Comparison of ENCODE assay signal across 8 cellular contexts in the genomic region with DNA sequence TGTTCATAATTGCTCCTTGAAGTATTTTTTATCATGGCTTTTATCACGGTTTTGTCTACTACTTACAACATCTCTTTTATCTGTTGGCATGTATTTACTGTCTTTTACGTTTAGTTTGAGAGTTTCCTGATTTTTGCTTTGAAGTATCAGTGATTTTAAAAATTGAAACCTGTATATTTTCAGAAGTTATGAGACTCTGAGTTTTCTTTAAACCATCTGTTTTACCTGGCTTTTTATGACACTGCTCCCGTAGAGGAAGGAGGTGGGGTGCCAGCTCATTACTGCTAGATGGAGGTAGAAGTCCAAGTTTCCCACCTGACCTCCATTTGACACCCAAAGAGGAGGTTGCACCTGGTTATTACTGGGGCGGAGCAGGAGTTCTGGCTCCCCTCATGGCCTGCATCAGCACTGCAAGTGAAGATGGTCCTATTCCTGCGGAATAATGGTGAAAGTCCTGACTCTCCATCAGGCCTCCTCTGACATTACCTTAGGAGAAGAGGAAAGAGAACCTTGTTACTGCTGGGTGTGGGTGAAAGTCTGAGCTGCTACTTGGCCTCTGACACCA. TPM values are rescaled to one million over a fixed set of nuclear protein-coding genes. Genes with fewer than 3 reads are reported as not detected.
DNase-seq lines count a peak whose midpoint lies in the region; ATAC-seq, FAIRE-seq and TF ChIP-seq lines count a peak whose summit lies in the region.

No MANE protein-coding gene starts in this region.

- no peaks in the 10 kb centered on the region for H3K36me3 ChIP-seq in ovary

- peak overlapping the region in 1 of 2 donors; percentile 31 for H3K27ac ChIP-seq in ovary

- H3K9me3 ChIP-seq in ovary: no peaks in the 10 kb centered on the region

- FAIRE-seq in RCC 7860 (lab: Jason Lieb, UNC): no peak

- H3K36me3 Mint-ChIP-seq in activated CD8-positive, alpha-beta T cell treated with anti-CD3 and anti-CD28 coated beads, Interleukin-2, amount 10 ng/mL, durations not matched to agents 7 days and 5 days (ENCODE audit: low read depth): no peaks in the 10 kb centered on the region

- ATAC-seq in HG03565 (IDR thresholded peaks at IDR 0.05; ENCODE audit: unreplicated experiment) (peak; percentile 57), HG02588 (IDR thresholded peaks at IDR 0.05; ENCODE audit: unreplicated experiment) (no peak), GM18511 (IDR thresholded peaks at IDR 0.05; ENCODE audit: unreplicated experiment) (no peak)
- ATAC-seq in activated CD8-positive, alpha-beta T cell treated with anti-CD3 and anti-CD28 coated beads, Interleukin-2, amount 10 ng/mL, durations not matched to agents 7 days and 5 days: peak; percentile 48

- no peaks in the 10 kb centered on the region for H3K27me3 ChIP-seq in ovary

- H3K4me1 Mint-ChIP-seq in activated CD8-positive, alpha-beta T cell treated with anti-CD3 and anti-CD28 coated beads, Interleukin-2, amount 10 ng/mL, durations not matched to agents 7 days and 5 days (ENCODE audit: low read depth): peaks cover 30% of the 10 kb centered on the region

- TF ChIP-seq CTCF in ovary (IDR thresholded peaks at IDR 0.05): no peak

- H3K4me3 ChIP-seq in ovary: no peak overlapping the region

- H3K27ac Mint-ChIP-seq in activated CD8-positive, alpha-beta T cell treated with anti-CD3 and anti-CD28 coated beads, Interleukin-2, amount 10 ng/mL, durations not matched to agents 7 days and 5 days: no peak overlapping the region

- no peaks in the 10 kb centered on the region for H3K9me3 Mint-ChIP-seq in activated CD8-positive, alpha-beta T cell treated with anti-CD3 and anti-CD28 coated beads, Interleukin-2, amount 10 ng/mL, durations not matched to agents 7 days and 5 days (ENCODE audit: insufficient read depth)

- POLR2A ChIA-PET in activated CD8-positive, alpha-beta T cell treated with anti-CD3 and anti-CD28 coated beads, Interleukin-2, amount 10 ng/mL, durations not matched to agents 7 days and 5 days (lab: Charles Lee): interaction anchor here (4.5 kb wide), 1 partner anchor 10 kb away, joined by 37 read pairs; the partner anchor contains the start of gene ZNF131

- no peak for TF ChIP-seq POLR2A in ovary (IDR thresholded peaks at IDR 0.05)

- TF ChIP-seq EP300 in ovary (IDR thresholded peaks at IDR 0.05): no peak

- no peaks in the 10 kb centered on the region for H3K4me1 ChIP-seq in ovary (ENCODE audit: insufficient read depth)

- CTCF ChIA-PET in activated CD8-positive, alpha-beta T cell treated with anti-CD3 and anti-CD28 coated beads, Interleukin-2, amount 10 ng/mL, durations not matched to agents 7 days and 5 days (lab: Charles Lee): interaction anchor here (0.7 to 10.0 kb wide), 5 partner anchors 9 to 202 kb away, joined by 3 to 183 read pairs (median 3); partner anchors contain the start of gene ZNF131

- DNase-seq in D341Med (ENCODE audit: low spot score) (peak; percentile 38), left kidney (ENCODE audit: low read depth, low spot score) (peak; percentile 41), RCC 7860 (ENCODE audit: low spot score) (no peak), ovary (no peak)
- DNase-seq in activated CD8-positive, alpha-beta T cell treated with anti-CD3 and anti-CD28 coated beads, Interleukin-2, amount 10 ng/mL, durations not matched to agents 7 days and 5 days: peak; percentile 33

- no peak overlapping the region for H3K4me3 Mint-ChIP-seq in activated CD8-positive, alpha-beta T cell treated with anti-CD3 and anti-CD28 coated beads, Interleukin-2, amount 10 ng/mL, durations not matched to agents 7 days and 5 days

- 60 to 71% (median 70%) methylated on average over 5 of the region's 5 CpGs for WGBS in ovary, 3 donors

- no peaks in the 10 kb centered on the region for H3K27me3 Mint-ChIP-seq in activated CD8-positive, alpha-beta T cell treated with anti-CD3 and anti-CD28 coated beads, Interleukin-2, amount 10 ng/mL, durations not matched to agents 7 days and 5 days (ENCODE audit: low read depth)

- intact Hi-C loops in ovary (cut with DNase I): no loop called here

RNA-seq across cellular contexts. Expression of gene ZNF131, which starts 10.0 kb away (rescaled TPM):
- total RNA-seq in activated CD8-positive, alpha-beta T cell treated with anti-CD3 and anti-CD28 coated beads, Interleukin-2, amount 10 ng/mL, durations not matched to agents 7 days and 5 days: 10 to 100 TPM; 45.8 to 52.8 TPM
- total RNA-seq in ovary: 10 to 100 TPM; 25.6 to 50.2 (median 37.3) TPM
- 10 to 100 TPM; 23.6 to 31.8 TPM for polyA plus RNA-seq in ovary

Comparison
In these comparisons a context has a peak if more than half of its experiments do, and no peak if none do; other contexts are left out.
1. DNase-seq: peak in D341Med (single experiment), activated CD8-positive, alpha-beta T cell treated with anti-CD3 and anti-CD28 coated beads, Interleukin-2, amount 10 ng/mL, durations not matched to agents 7 days and 5 days (single experiment) and left kidney (single experiment); none in RCC 7860 (single experiment) and ovary (0 of 5).
2. ATAC-seq: peak in HG03565 (single experiment) and activated CD8-positive, alpha-beta T cell treated with anti-CD3 and anti-CD28 coated beads, Interleukin-2, amount 10 ng/mL, durations not matched to agents 7 days and 5 days (single experiment); none in HG02588 (single experiment) and GM18511 (single experiment).